2 cellular contexts compared by ENCODE assay signal in genomic region chr2:3079959-3080948, GRCh38.
A peak's percentile ranks its signal among the peaks of the same experiment; 100 is the strongest.
TF ChIP-seq lines count a peak whose summit lies in the region.

No MANE protein-coding gene starts in this region.

TF ChIP-seq in H1, 55 proteins besides CTCF, POLR2A, EP300 and RAD21:
- TF ChIP-seq SIRT6 (IDR thresholded peaks at IDR 0.05; ENCODE audit: low read length) (no peak), CEBPB (IDR thresholded peaks at IDR 0.05; ENCODE audit: low read depth, low read length) (0 out of 2 replicates have a peak, but pooled peaks have one; percentile 37)

TF ChIP-seq in HepG2, 621 proteins besides CTCF, POLR2A, EP300 and RAD21:
- TF ChIP-seq ZNF468 (CRISPR knock-in tag; IDR thresholded peaks at IDR 0.05), result no peak
- peak; percentile 87 for TF ChIP-seq CEBPB (IDR thresholded peaks at IDR 0.05; ENCODE audit: borderline replicate concordance, low read depth, low read length)
TF ChIP-seq in HepG2: peak in this region for 1.
